In genomic region chr1:54556110-54556509, GRCh38 we compare ENCODE assay signal across 23 cellular contexts. TPM values are rescaled to one million over a fixed set of nuclear protein-coding genes. Genes with fewer than 3 reads are reported as not detected.
DNase-seq lines count a peak whose midpoint lies in the region; ATAC-seq, FAIRE-seq and TF ChIP-seq lines count a peak whose summit lies in the region.
"Had no signal": no experiment of that assay in that cellular context is flagged by ENCODE, and none has a peak within 500 bp of the region (broad histone marks: within the 10 kb centered on the region; RNA-seq: fewer than 3 reads in every experiment).

No MANE protein-coding gene starts in this region.

- H3K79me2 ChIP-seq in HCT116 (ENCODE audit: insufficient read depth, low read length): no peaks in the 10 kb centered on the region
- H3K79me2 ChIP-seq in K562 (ENCODE audit: control insufficient read depth, insufficient read depth, low read length): no peaks in the 10 kb centered on the region

- CTCF ChIA-PET in HCT116 (lab: Charles Lee): no interaction called here
- CTCF ChIA-PET in HEK293 (lab: Yijun Ruan, JAX): no interaction called here
- CTCF ChIA-PET in K562 (lab: Yijun Ruan, JAX; ENCODE audit: low intra/inter-chr PET ratio): no interaction called here
- CTCF ChIA-PET in CD4-positive, alpha-beta T cell (lab: Charles Lee): no interaction called here

- 0% methylated on average over 1 of the region's 1 CpG for WGBS in K562 (ENCODE audit: insufficient coverage, low coverage, missing lambda C conversion rate)

- POLR2A ChIA-PET in HCT116 (lab: Charles Lee): no interaction called here
- POLR2A ChIA-PET in HEK293 (lab: Yijun Ruan, JAX): no interaction called here
- POLR2A ChIA-PET in K562 (lab: Yijun Ruan, JAX): interaction anchor here (0.7 to 1.1 kb wide), 2 partner anchors 10 to 26 kb away, joined by 3 to 4 read pairs; no protein-coding TSS in a partner anchor
- POLR2A ChIA-PET in CD4-positive, alpha-beta T cell (lab: Charles Lee): no interaction called here

- TF ChIP-seq CTCF in HCT116 (IDR thresholded peaks at IDR 0.05 in 2 of 3, conservative IDR thresholded peaks at IDR 0.05 in 1 of 3; ENCODE audit: borderline replicate concordance in 1 of 3, insufficient read depth in 1 of 3, low read depth in 2 of 3, low read length in 2 of 3): no peak
- no peak for TF ChIP-seq CTCF in HEK293 (tag by site-specific recombination; IDR thresholded peaks at IDR 0.05)
- no peak for TF ChIP-seq CTCF in K562 (IDR thresholded peaks at IDR 0.05 in 2 of 3, conservative IDR thresholded peaks at IDR 0.05 in 1 of 3; ENCODE audit: insufficient read depth in 2 of 3, low read depth in 1 of 3, low read length in 3 of 3)
- TF ChIP-seq CTCF in CD4-positive, alpha-beta T cell (IDR thresholded peaks at IDR 0.05): no peak

- intact Hi-C loops in HCT116 (cut with micrococcal nuclease): no loop called here
- intact Hi-C loops in K562 (cut with micrococcal nuclease): no loop called here
- intact Hi-C loops in CD4-positive, alpha-beta T cell (cut with DNase I, micrococcal nuclease): no loop called here

- 0 out of 4 replicates have a peak, but pooled peaks cover 0 to 3% of the 10 kb centered on the region in 2 experiments for H3K9me3 ChIP-seq in HCT116 (ENCODE audit: control insufficient read depth in 1 of 2, insufficient read depth in 1 of 2, low read depth in 1 of 2, low read length in 2 of 2)
- H3K9me3 ChIP-seq in HEK293 (ENCODE audit: control insufficient read depth, insufficient read depth, low read depth, low read length): no peaks in the 10 kb centered on the region
- no peaks in the 10 kb centered on the region for H3K9me3 ChIP-seq in K562 (replicated peaks; ENCODE audit: control insufficient read depth, insufficient read depth, low read depth, low read length)
- no peaks in the 10 kb centered on the region for H3K9me3 ChIP-seq in CD4-positive, alpha-beta T cell (ENCODE audit: control insufficient read depth, low read length)
- H3K9me3 ChIP-seq: BE2C, Caco-2 had no signal

- in situ Hi-C loops in K562 (cut with MboI): no loop called here

- H3K36me3 ChIP-seq in HCT116 (ENCODE audit: control insufficient read depth in 1 of 2, insufficient read depth in 2 of 2, low read length in 2 of 2): no peaks in the 10 kb centered on the region
- no peaks in the 10 kb centered on the region for H3K36me3 ChIP-seq in HEK293 (ENCODE audit: control insufficient read depth in 2 of 2, insufficient read depth in 1 of 2, low read length in 2 of 2)
- no peaks in the 10 kb centered on the region for H3K36me3 ChIP-seq in K562 (ENCODE audit: control insufficient read depth, insufficient read depth, low read length)
- H3K36me3 ChIP-seq: BE2C, BLaER1 had no signal

- no peak overlapping the region for H2AFZ ChIP-seq in HCT116 (ENCODE audit: low read depth, low read length, poor library complexity, severe bottlenecking)
- no peak overlapping the region for H2AFZ ChIP-seq in K562 (ENCODE audit: low read depth, low read length)

- H3K4me1 Mint-ChIP-seq in activated T-cell treated with anti-CD3 and anti-CD28 coated beads, Interleukin-2, amount 50 U/mL, for 72 hours (ENCODE audit: low read depth): no peaks in the 10 kb centered on the region
- H3K4me1 Mint-ChIP-seq in CD4-positive, alpha-beta T cell (ENCODE audit: low read depth): no peaks in the 10 kb centered on the region
- H3K4me1 Mint-ChIP-seq: CD4-positive, CD25-positive, alpha-beta regulatory T cell had no signal

- no peaks in the 10 kb centered on the region for H3K9me1 ChIP-seq in K562 (ENCODE audit: control insufficient read depth, insufficient read depth, low read length)

- no peak overlapping the region for H3K4me3 Mint-ChIP-seq in activated T-cell treated with anti-CD3 and anti-CD28 coated beads, Interleukin-2, amount 50 U/mL, for 72 hours
- no peak overlapping the region for H3K4me3 Mint-ChIP-seq in CD4-positive, alpha-beta T cell
- H3K4me3 Mint-ChIP-seq: CD14-positive monocyte; CD4-positive, CD25-positive, alpha-beta regulatory T cell; CD8-positive, alpha-beta T cell had no signal

- no peaks in the 10 kb centered on the region for H3K4me1 ChIP-seq in HCT116 (ENCODE audit: control insufficient read depth in 1 of 2, insufficient read depth in 2 of 2, low read length in 2 of 2)
- no peaks in the 10 kb centered on the region for H3K4me1 ChIP-seq in HEK293 (ENCODE audit: control insufficient read depth, insufficient read depth, low read length)
- H3K4me1 ChIP-seq in K562 (replicated peaks in 1 of 2; ENCODE audit: control insufficient read depth in 2 of 2, insufficient read depth in 2 of 2, low read length in 2 of 2): no peaks in the 10 kb centered on the region; a peak in 1 of 5 replicates
- H3K4me1 ChIP-seq: Caco-2 had no signal

- peaks cover 0 to 6% of the 10 kb centered on the region in 2 donors for H3K36me3 Mint-ChIP-seq in activated naive CD4-positive, alpha-beta T cell treated with anti-CD3 and anti-CD28 coated beads, Interleukin-2, amount 50 U/mL, for 72 hours
- peaks cover 0 to 3% of the 10 kb centered on the region in 2 donors for H3K36me3 Mint-ChIP-seq in activated T-cell treated with anti-CD3 and anti-CD28 coated beads, Interleukin-2, amount 50 U/mL, for 72 hours (ENCODE audit: insufficient read depth in 2 of 2)
- H3K36me3 Mint-ChIP-seq in CD4-positive, alpha-beta T cell (ENCODE audit: low read depth): no peaks in the 10 kb centered on the region
- H3K36me3 Mint-ChIP-seq: CD4-positive, CD25-positive, alpha-beta regulatory T cell; CD8-positive, alpha-beta T cell had no signal

- RAD21 ChIA-PET in HCT116 (lab: Charles Lee; ENCODE audit: low non-redundant PET in 1 of 2, low total read pairs in 2 of 2, uncharacterized antibody in 2 of 2, unreplicated experiment in 2 of 2): no interaction called here

- FAIRE-seq in K562 (lab: Jason Lieb, UNC): no peak
- FAIRE-seq: A204.1, D721Med, G401.6, GM12891, GM19239 had no signal

- no peak for TF ChIP-seq POLR2A in HCT116 (IDR thresholded peaks at IDR 0.05; ENCODE audit: borderline replicate concordance, extremely low read depth, insufficient read depth, insufficient read length)
- TF ChIP-seq POLR2A in K562 (conservative IDR thresholded peaks at IDR 0.05): no peak

- no peak overlapping the region for H3K27ac Mint-ChIP-seq in activated naive CD4-positive, alpha-beta T cell treated with anti-CD3 and anti-CD28 coated beads, Interleukin-2, amount 50 U/mL, for 72 hours
- H3K27ac Mint-ChIP-seq in activated T-cell treated with anti-CD3 and anti-CD28 coated beads, Interleukin-2, amount 50 U/mL, for 72 hours: no peak overlapping the region
- no peak overlapping the region for H3K27ac Mint-ChIP-seq in CD4-positive, alpha-beta T cell
- H3K27ac Mint-ChIP-seq: CD14-positive monocyte; CD4-positive, CD25-positive, alpha-beta regulatory T cell; CD8-positive, alpha-beta T cell had no signal

- no peak for TF ChIP-seq EP300 in K562 (IDR thresholded peaks at IDR 0.05; ENCODE audit: low read length)

- H4K20me1 ChIP-seq in HCT116 (ENCODE audit: insufficient read depth) (no peaks in the 10 kb centered on the region), K562 (replicated peaks; ENCODE audit: control insufficient read depth, insufficient read depth, low read length) (no peaks in the 10 kb centered on the region)
- H4K20me1 ChIP-seq: BLaER1 had no signal

- no peak for TF ChIP-seq RAD21 in HCT116 (IDR thresholded peaks at IDR 0.05; ENCODE audit: low read depth)
- no peak for TF ChIP-seq RAD21 in K562 (CRISPR knock-in tag; conservative IDR thresholded peaks at IDR 0.05 in 1 of 2, IDR thresholded peaks at IDR 0.05 in 1 of 2)

- H3K27me3 ChIP-seq in HCT116 (ENCODE audit: insufficient read depth, low read length) (no peaks in the 10 kb centered on the region), K562 (ENCODE audit: control insufficient read depth in 2 of 2, insufficient read depth in 2 of 2, low read length in 2 of 2) (peaks cover 5 to 32% of the 10 kb centered on the region in 2 experiments)
- no peaks in the 10 kb centered on the region for H3K27me3 ChIP-seq in CD4-positive, alpha-beta T cell (ENCODE audit: control insufficient read depth, insufficient read depth, low read length)
- H3K27me3 ChIP-seq: BE2C, BLaER1 had no signal

- DNase-seq in HCT116 (ENCODE audit: low read depth, low spot score) (no peak), K562 (ENCODE audit: extremely low read depth in 1 of 4, low spot score in 3 of 4) (no peak)
- no peak for DNase-seq in activated naive CD4-positive, alpha-beta T cell treated with anti-CD3 and anti-CD28 coated beads, Interleukin-2, amount 50 U/mL, for 72 hours (ENCODE audit: low spot score in 2 of 2)
- DNase-seq in activated T-cell treated with anti-CD3 and anti-CD28 coated beads, Interleukin-2, amount 50 U/mL, for 72 hours: no peak
- no peak for DNase-seq in CD4-positive, alpha-beta T cell
- DNase-seq: 8988T; ACHN; BE2C; C1 segment of cervical spinal cord; Caco-2; Calu3; CD4-positive, CD25-positive, alpha-beta regulatory T cell; CD8-positive, alpha-beta T cell; DMS79 treated with DMSO at 0.1 percent for 48 hours; GF-D8 had no signal

- peaks cover 10% of the 10 kb centered on the region for H3K27me3 Mint-ChIP-seq in activated T-cell treated with anti-CD3 and anti-CD28 coated beads, Interleukin-2, amount 50 U/mL, for 72 hours (ENCODE audit: low read depth)
- H3K27me3 Mint-ChIP-seq in CD4-positive, alpha-beta T cell: no peaks in the 10 kb centered on the region

- H3K9me3 Mint-ChIP-seq in activated naive CD4-positive, alpha-beta T cell treated with anti-CD3 and anti-CD28 coated beads, Interleukin-2, amount 50 U/mL, for 72 hours: peaks cover 0 to 5% of the 10 kb centered on the region in 2 donors
- peaks cover 3% of the 10 kb centered on the region in 2 donors for H3K9me3 Mint-ChIP-seq in activated T-cell treated with anti-CD3 and anti-CD28 coated beads, Interleukin-2, amount 50 U/mL, for 72 hours
- peaks cover 3% of the 10 kb centered on the region for H3K9me3 Mint-ChIP-seq in CD4-positive, alpha-beta T cell
- H3K9me3 Mint-ChIP-seq: CD8-positive, alpha-beta T cell had no signal

- no peaks in the 10 kb centered on the region for H3K9me2 ChIP-seq in HCT116 (ENCODE audit: insufficient read depth)

- H3K4me2 ChIP-seq in HCT116 (ENCODE audit: low read length): no peak overlapping the region
- H3K4me2 ChIP-seq in K562 (ENCODE audit: insufficient read depth, low read length): no peak overlapping the region
- H3K4me2 ChIP-seq: BLaER1 had no signal

- ATAC-seq in HCT116 (no peak), K562 (no peak)
- no peak for ATAC-seq in activated naive CD4-positive, alpha-beta T cell treated with anti-CD3 and anti-CD28 coated beads, Interleukin-2, amount 50 U/mL, for 72 hours
- no peak for ATAC-seq in activated T-cell treated with anti-CD3 and anti-CD28 coated beads, Interleukin-2, amount 50 U/mL, for 72 hours (replicated peaks in 1 of 2)
- no peak for ATAC-seq in CD4-positive, alpha-beta T cell (ENCODE audit: poor library complexity)
- ATAC-seq: CD8-positive, alpha-beta T cell had no signal

- H3K9ac ChIP-seq in HCT116 (ENCODE audit: low read length): no peak overlapping the region
- no peak overlapping the region for H3K9ac ChIP-seq in K562 (ENCODE audit: insufficient read depth in 1 of 2, low read depth in 2 of 2, low read length in 2 of 2)
- H3K9ac ChIP-seq: BLaER1 had no signal

- BruUV-seq in HCT116 (replicated peaks; lab: Mats Ljungman, UMichigan) (no TSS peak), K562 (replicated peaks; lab: Mats Ljungman, UMichigan) (no TSS peak)

- H3K27ac ChIP-seq in HCT116 (ENCODE audit: low read depth, low read length) (no peak overlapping the region), HEK293 (ENCODE audit: extremely low read depth, low read depth, low read length) (no peak overlapping the region), K562 (ENCODE audit: extremely low read depth, low read depth, low read length) (no peak overlapping the region)
- H3K27ac ChIP-seq in CD4-positive, alpha-beta T cell (ENCODE audit: low read depth, low read length): no peak overlapping the region
- H3K27ac ChIP-seq: BLaER1 had no signal

- H3K4me3 ChIP-seq in HCT116 (replicated peaks in 1 of 2; ENCODE audit: low read depth in 1 of 2, low read length in 2 of 2) (no peak overlapping the region), HEK293 (ENCODE audit: low read depth, low read length) (no peak overlapping the region), K562 (no peak overlapping the region)
- H3K4me3 ChIP-seq: BLaER1 had no signal

RNA-seq across cellular contexts. Expression of gene ACOT11, which starts 8.1 kb away (rescaled TPM):
- total RNA-seq in HCT116 (2021; ENCODE audit: unreplicated experiment): 31.1 TPM
- 17.3 and 18.7 TPM in 2 replicates for polyA plus RNA-seq in HCT116 (2012)
- 1.0 and 3.3 TPM in 2 replicates for total RNA-seq in K562 (2011; cell fraction: chromatin; rRNA removed; ENCODE audit: low replicate concordance)
- total RNA-seq in K562 (2011; cell fraction: nucleolus; rRNA removed): 1.4 and 1.7 TPM in 2 replicates
- 0.73 and 1.7 TPM in 2 replicates for total RNA-seq in K562 (2011; cell fraction: nucleoplasm; rRNA removed)
- 0.49 and 0.64 TPM in 2 replicates for total RNA-seq in K562 (2014; rRNA removed)
- 0.04 and 0.16 TPM in 2 replicates for total RNA-seq in K562 (2014; rRNA removed; fragmentation: Illumina TruSeq; extraction: Trizol)
- 0.33 and 0.64 TPM in 2 replicates for total RNA-seq in K562 (2015; rRNA removed; fragmentation: Illumina TruSeq; extraction: Trizol)
- total RNA-seq in K562 (2021): 0.89 and 1.2 TPM in 2 replicates
- polyA plus RNA-seq in K562 (2011; rRNA removed): 0.31 and 2.8 TPM in 2 replicates
- polyA plus RNA-seq in K562 (2011; cell fraction: cytosol; rRNA removed): 0.63 and 1.6 TPM in 2 replicates
- polyA plus RNA-seq in K562 (2011; cell fraction: nucleus; rRNA removed): 2.9 and 6.7 TPM in 2 replicates
- polyA plus RNA-seq in K562 (2012): 0.46 and 1.5 TPM in 2 replicates
- 0.42 and 0.91 TPM in 2 replicates for polyA plus RNA-seq in K562 (2014; fragmentation: Illumina TruSeq; extraction: Trizol)
- polyA plus RNA-seq in K562 (2014; fragmentation: Nextera tagmentation; extraction: Ambion mirVana): not detected
- 0.71 and 0.78 TPM in 2 replicates for polyA plus RNA-seq in K562 (2014; rRNA removed)
- polyA minus RNA-seq in K562 (2011; rRNA and poly(A)+ RNA removed): 0.21 and 2.1 TPM in 2 replicates
- 1.2 TPM in 1 of 2 replicates, not detected in the other for polyA minus RNA-seq in K562 (2011; cell fraction: cytosol; rRNA and poly(A)+ RNA removed)
- polyA minus RNA-seq in K562 (2011; cell fraction: nucleus; rRNA and poly(A)+ RNA removed): 0.40 and 5.1 TPM in 2 replicates
- 1 to 10 TPM; 1.0 to 4.5 TPM for total RNA-seq in activated naive CD4-positive, alpha-beta T cell treated with anti-CD3 and anti-CD28 coated beads, Interleukin-2, amount 50 U/mL, for 72 hours
- total RNA-seq in activated T-cell treated with anti-CD3 and anti-CD28 coated beads, Interleukin-2, amount 50 U/mL, for 72 hours: 1 to 10 TPM; 1.4 to 1.5 TPM
- under 1 TPM; 0.50 to 0.91 TPM for total RNA-seq in CD4-positive, alpha-beta T cell
